9 cellular contexts compared by ENCODE assay signal in genomic region chr7:50781371-50781770, GRCh38. TPM values are rescaled to one million over a fixed set of nuclear protein-coding genes. Genes with fewer than 3 reads are reported as not detected.
DNase-seq lines count a peak whose midpoint lies in the region; ATAC-seq, FAIRE-seq and TF ChIP-seq lines count a peak whose summit lies in the region.
"Had no signal": no experiment of that assay in that cellular context is flagged by ENCODE, and none has a peak within 500 bp of the region (broad histone marks: within the 10 kb centered on the region; RNA-seq: fewer than 3 reads in every experiment).

No MANE protein-coding gene starts in this region.

- H3T11ph ChIP-seq in H9 (ENCODE audit: low read length), result no peak overlapping the region

- intact Hi-C loops in psoas muscle (cut with DNase I), result loop anchor here in 1 of 2 donors (10.0 kb wide), 1 partner anchor 363 kb away; no protein-coding TSS in a partner anchor

- peaks cover 17 to 35% (median 26%) of the 10 kb centered on the region in 3 experiments for H3K36me3 Mint-ChIP-seq in H9 (ENCODE audit: insufficient read depth in 1 of 3, low read depth in 3 of 3)
- H3K36me3 Mint-ChIP-seq in T-helper 2 cell treated with Interferon-gamma antibody and Interleukin-4, amounts not matched to agents 5 μg/mL and 100 μg/mL, for 36 hours (ENCODE audit: low read depth), result no peaks in the 10 kb centered on the region

- H3K36me3 ChIP-seq in psoas muscle (ENCODE audit: insufficient read depth in 1 of 2, low read depth in 1 of 2) (no peaks in the 10 kb centered on the region), small intestine (ENCODE audit: control insufficient read depth in 2 of 2, insufficient read depth in 2 of 2, low read length in 2 of 2) (no peaks in the 10 kb centered on the region)

- H3K4me1 ChIP-seq in H9 (ENCODE audit: insufficient read depth, low read length), result no peaks in the 10 kb centered on the region; the same call in 1 of the 2 replicates
- H3K4me1 ChIP-seq in psoas muscle, result peaks cover 53% of the 10 kb centered on the region
- H3K4me1 ChIP-seq in small intestine (ENCODE audit: control insufficient read depth in 2 of 2, insufficient read depth in 1 of 2, low read depth in 1 of 2, low read length in 1 of 2), result peaks cover 3 to 4% of the 10 kb centered on the region in 2 donors

- no peak overlapping the region for H2BK120ac ChIP-seq in H9 (ENCODE audit: low read depth, low read length, poor library complexity, severe bottlenecking)

- H4K20me1 ChIP-seq in H9 (ENCODE audit: control insufficient read depth, insufficient read depth, insufficient read length), result no peaks in the 10 kb centered on the region

- no peak overlapping the region for H4K5ac ChIP-seq in H9 (ENCODE audit: insufficient read length, low read depth, low read length)

- in situ Hi-C loops in KBM-7 (cut with MboI; ENCODE audit: low pct_unique_long_range_greater_than_20kb, low sequenced_read_pairs), result no loop called here

- TF ChIP-seq CTCF in H9 (conservative IDR thresholded peaks at IDR 0.05) (no peak), coronary artery (IDR thresholded peaks at IDR 0.05) (no peak), psoas muscle (IDR thresholded peaks at IDR 0.05) (no peak)

- H2BK15ac ChIP-seq in H9 (ENCODE audit: low read depth, low read length), result no peak overlapping the region

- H3K18ac ChIP-seq in H9 (ENCODE audit: insufficient read length, low read depth, low read length), result no peak overlapping the region

- no peak overlapping the region for H4K8ac ChIP-seq in H9 (replicated peaks; ENCODE audit: insufficient read length, low read depth, low read length)

- H3K27me3 ChIP-seq in H9 (ENCODE audit: insufficient read depth, low read length) (no peaks in the 10 kb centered on the region; the same call in 1 of the 2 replicates), psoas muscle (ENCODE audit: insufficient read depth in 3 of 3, low read length in 2 of 3) (no peaks in the 10 kb centered on the region), small intestine (ENCODE audit: control insufficient read depth in 2 of 2, insufficient read depth in 2 of 2, low read length in 2 of 2) (peaks cover 0 to 3% of the 10 kb centered on the region in 2 donors)

- peak; percentile 45 to 54 (median 48) for ATAC-seq in psoas muscle

- no peak overlapping the region for H2AK5ac ChIP-seq in H9 (ENCODE audit: insufficient read length, low read length)

- peaks cover 52% of the 10 kb centered on the region for H3K79me2 ChIP-seq in H9 (ENCODE audit: insufficient read depth, low read length)

- no peak overlapping the region; the same call in none of the 2 replicates for H3K14ac ChIP-seq in H9 (ENCODE audit: insufficient read depth, low read length)

- WGBS in H9 (ENCODE audit: extremely low coverage, insufficient read length, low lambda C conversion rate), result no CpG with 5 or more reads among the region's 18 CpGs
- 39 to 50% (median 48%) methylated on average over 18 of the region's 18 CpGs for WGBS in psoas muscle, 3 donors
- WGBS in small intestine, 3 donors, result 65 to 76% (median 69%) methylated on average over 18 of the region's 18 CpGs

- no peak overlapping the region for H3K9ac ChIP-seq in H9 (ENCODE audit: extremely low read depth, insufficient read length, low read length)

- H3K4me2 ChIP-seq in H9 (ENCODE audit: insufficient read depth, insufficient read length, low read length), result peak overlapping the region; percentile 59

- no peak overlapping the region for H4K91ac ChIP-seq in H9 (ENCODE audit: insufficient read length, low read depth, low read length)

- H3K27me3 Mint-ChIP-seq in H9 (ENCODE audit: low read depth), result peaks cover 5% of the 10 kb centered on the region; the same call in 1 of the 2 replicates
- H3K27me3 Mint-ChIP-seq in T-helper 2 cell treated with Interferon-gamma antibody and Interleukin-4, amounts not matched to agents 5 μg/mL and 100 μg/mL, for 36 hours (ENCODE audit: low read depth), result peaks cover 45% of the 10 kb centered on the region

- peaks cover 5% of the 10 kb centered on the region for H3K79me1 ChIP-seq in H9 (ENCODE audit: insufficient read depth, low read depth, low read length, poor library complexity, severe bottlenecking)

- H3K23me2 ChIP-seq in H9 (ENCODE audit: insufficient read length, low read depth, low read length, poor library complexity, severe bottlenecking), result peaks cover 4% of the 10 kb centered on the region

- peaks cover 6 to 12% of the 10 kb centered on the region in 2 experiments; a peak in 4 of 5 replicates for H3K9me3 Mint-ChIP-seq in H9
- no peaks in the 10 kb centered on the region for H3K9me3 Mint-ChIP-seq in T-helper 2 cell treated with Interferon-gamma antibody and Interleukin-4, amounts not matched to agents 5 μg/mL and 100 μg/mL, for 36 hours

- peaks cover 46 to 57% of the 10 kb centered on the region in 2 experiments for H3K4me1 Mint-ChIP-seq in H9
- H3K4me1 Mint-ChIP-seq in T-helper 2 cell treated with Interferon-gamma antibody and Interleukin-4, amounts not matched to agents 5 μg/mL and 100 μg/mL, for 36 hours (ENCODE audit: low read depth), result peaks cover 11% of the 10 kb centered on the region

- no peak overlapping the region for H3K4ac ChIP-seq in H9 (ENCODE audit: low read depth, low read length)

- FAIRE-seq in small intestine (lab: Jason Lieb, UNC), result no peak

- no peak overlapping the region for H2BK20ac ChIP-seq in H9 (ENCODE audit: low read depth, low read length, poor library complexity, severe bottlenecking)

- no peak overlapping the region for H3K56ac ChIP-seq in H9 (ENCODE audit: insufficient read length, low read depth, low read length)

- no peak overlapping the region for H3K27ac ChIP-seq in H9 (ENCODE audit: insufficient read length, low read depth, low read length)
- H3K27ac ChIP-seq in coronary artery, result no peak overlapping the region
- peak overlapping the region; percentile 24 for H3K27ac ChIP-seq in psoas muscle
- H3K27ac ChIP-seq in small intestine (ENCODE audit: low read depth in 1 of 2, low read length in 1 of 2), result no peak overlapping the region

- H3K4me3 ChIP-seq in coronary artery, result peak overlapping the region; percentile 74
- H3K4me3 ChIP-seq in psoas muscle, result peak overlapping the region; percentile 68
- no peak overlapping the region for H3K4me3 ChIP-seq in small intestine (ENCODE audit: low read depth in 1 of 2, low read length in 2 of 2)

- H3K27ac Mint-ChIP-seq in H9, result peak overlapping the region in 2 of 3 experiments; percentile 45 to 86; a peak in 4 of 7 replicates
- no peak overlapping the region for H3K27ac Mint-ChIP-seq in T-helper 2 cell treated with Interferon-gamma antibody and Interleukin-4, amounts not matched to agents 5 μg/mL and 100 μg/mL, for 36 hours

- no peak overlapping the region for H2BK5ac ChIP-seq in H9 (ENCODE audit: insufficient read length, low read length)

- H2BK12ac ChIP-seq in H9 (ENCODE audit: insufficient read length, low read depth, low read length), result no peak overlapping the region

- H3K23ac ChIP-seq in H9 (ENCODE audit: insufficient read length, low read depth, low read length), result no peak overlapping the region

- no peak overlapping the region for H2AFZ ChIP-seq in H9 (ENCODE audit: low read length)

- H3K4me3 Mint-ChIP-seq in H9, result peak overlapping the region; percentile 57 to 76
- peak overlapping the region; percentile 62 for H3K4me3 Mint-ChIP-seq in T-helper 2 cell treated with Interferon-gamma antibody and Interleukin-4, amounts not matched to agents 5 μg/mL and 100 μg/mL, for 36 hours

- DNase-seq in H9 (no peak), coronary artery (ENCODE audit: low spot score) (no peak), psoas muscle (no peak), small intestine (no peak), KBM-7 (no peak), NAMALWA (ENCODE audit: low spot score) (no peak)
- DNase-seq in T-helper 2 cell treated with Interferon-gamma antibody and Interleukin-4, amounts not matched to agents 5 μg/mL and 100 μg/mL, for 36 hours (ENCODE audit: low spot score), result no peak
- DNase-seq: EL, Karpas-422 had no signal

- H3K9me3 ChIP-seq in H9 (ENCODE audit: control insufficient read depth, low read depth, low read length), result no peaks in the 10 kb centered on the region
- H3K9me3 ChIP-seq in psoas muscle, result no peaks in the 10 kb centered on the region
- no peaks in the 10 kb centered on the region for H3K9me3 ChIP-seq in small intestine (ENCODE audit: control insufficient read depth, low read depth)

RNA-seq across cellular contexts. Expression of gene GRB10, which starts 1.3 kb away (rescaled TPM):
- total RNA-seq in H9 (2021), result 106 and 108 TPM in 2 replicates
- 10 to 100 TPM; 44.5 to 60.5 (median 56.1) TPM for total RNA-seq in psoas muscle
- polyA plus RNA-seq in psoas muscle, result 10 to 100 TPM; 25.8 to 72.7 (median 35.1) TPM
- polyA plus RNA-seq in small intestine, result 10 to 100 TPM; 20.8 to 33.8 (median 23.4) TPM

Comparison
In these comparisons a context has a peak if more than half of its experiments do, and no peak if none do; other contexts are left out.
1. H3K4me3 ChIP-seq: peak in coronary artery (single experiment) and psoas muscle (single experiment); none in small intestine (0 of 2).